ENCODE assay signal across 8 cellular contexts in the genomic region with DNA sequence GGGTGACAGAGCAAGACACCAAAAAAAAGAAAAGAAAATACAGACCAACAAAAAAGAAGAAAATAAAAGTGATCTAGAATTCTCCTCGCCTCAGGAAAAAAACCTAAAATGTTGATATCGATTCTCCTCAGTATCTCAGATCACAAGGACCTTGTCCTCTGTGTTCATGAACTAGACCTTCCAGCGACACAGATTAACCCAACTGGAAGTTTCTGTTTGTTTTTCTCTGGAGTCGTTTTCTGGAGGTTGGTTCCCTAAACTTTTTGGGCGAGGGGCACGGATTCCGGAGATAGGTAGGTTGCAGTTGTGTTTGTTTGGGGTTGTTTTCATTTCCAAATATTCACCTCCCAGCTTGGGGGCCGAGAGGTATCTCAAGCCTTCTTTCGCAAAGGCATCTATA. TPM values are rescaled to one million over a fixed set of nuclear protein-coding genes. Genes with fewer than 3 reads are reported as not detected.
DNase-seq lines count a peak whose midpoint lies in the region; ATAC-seq and TF ChIP-seq lines count a peak whose summit lies in the region.

No MANE protein-coding gene starts in this region.

- CTCF ChIA-PET in MCF 10A (lab: Yijun Ruan, JAX), result interaction anchor here (0.6 to 1.2 kb wide), 3 partner anchors 94 to 360 kb away, joined by 3 read pairs; partner anchors contain the start of gene SUDS3

- H3K27me3 ChIP-seq in muscle layer of duodenum (ENCODE audit: low read depth, low read length), result no peaks in the 10 kb centered on the region

- POLR2A ChIA-PET in MCF 10A (lab: Yijun Ruan, JAX), result interaction anchor here (0.8 to 1.7 kb wide), 4 partner anchors 11 to 86 kb away, joined by 3 to 8 read pairs (median 4); partner anchors contain the start of gene WSB2

- no peak for TF ChIP-seq POLR2A in erythroblast (IDR thresholded peaks at IDR 0.05; ENCODE audit: low read length)

- no peaks in the 10 kb centered on the region for H3K9me3 Mint-ChIP-seq in MCF 10A (ENCODE audit: unreplicated experiment)

- DNase-seq in left cardiac atrium (no peak), Right ventricle myocardium inferior (ENCODE audit: missing footprints) (no peak), MCF 10A (ENCODE audit: unreplicated experiment) (no peak), erythroblast (lab: John Stamatoyannopoulos, UW) (no peak), NCI-H1092 (lab: John Stamatoyannopoulos, UW) (no peak), NCI-H526 (lab: John Stamatoyannopoulos, UW) (no peak)

- BruUV-seq in MCF 10A (replicated peaks; lab: Mats Ljungman, UMichigan), result no TSS peak

- peaks cover 13% of the 10 kb centered on the region for H3K36me3 Mint-ChIP-seq in MCF 10A (ENCODE audit: insufficient read depth, unreplicated experiment)

- H3K27ac Mint-ChIP-seq in MCF 10A (ENCODE audit: low read depth, unreplicated experiment), result no peak overlapping the region

- H3K27me3 Mint-ChIP-seq in MCF 10A (ENCODE audit: insufficient read depth, unreplicated experiment), result no peaks in the 10 kb centered on the region

- H3K4me1 ChIP-seq in muscle layer of duodenum (ENCODE audit: control insufficient read depth in 1 of 2, insufficient read depth in 2 of 2, low read length in 2 of 2), result peaks cover 0 to 16% of the 10 kb centered on the region in 2 donors

- peak overlapping the region; percentile 82 to 98 for H3K4me3 ChIP-seq in muscle layer of duodenum (ENCODE audit: low read depth in 1 of 2, low read length in 2 of 2)

- intact Hi-C loops in left cardiac atrium (cut with DNase I) (no loop called here), Right ventricle myocardium inferior (cut with DNase I) (loop anchor here (5.0 to 10.0 kb wide), 2 partner anchors 41 to 359 kb away; partner anchors contain the start of genes SUDS3 and TAOK3), MCF 10A (cut with micrococcal nuclease) (loop anchor here (1.0 to 2.0 kb wide), 2 partner anchors 45 to 141 kb away; partner anchors contain the start of gene WSB2)

- H3K4me3 Mint-ChIP-seq in MCF 10A (ENCODE audit: unreplicated experiment), result peak overlapping the region; percentile 87

- peak; percentile 2 to 3 for ATAC-seq in left cardiac atrium
- ATAC-seq in Right ventricle myocardium inferior, result no peak
- no peak for ATAC-seq in HG03378 (IDR thresholded peaks at IDR 0.05; ENCODE audit: unreplicated experiment)

- TF ChIP-seq CTCF in MCF 10A (IDR thresholded peaks at IDR 0.05; ENCODE audit: unreplicated experiment), result no peak

- no peaks in the 10 kb centered on the region for H3K9me3 ChIP-seq in muscle layer of duodenum (ENCODE audit: control insufficient read depth in 1 of 2, low read length in 2 of 2)

- H3K27ac ChIP-seq in muscle layer of duodenum (ENCODE audit: low read length), result no peak overlapping the region

- H3K36me3 ChIP-seq in muscle layer of duodenum (ENCODE audit: control insufficient read depth in 1 of 2, insufficient read depth in 2 of 2, low read length in 2 of 2), result peaks cover 16 to 19% of the 10 kb centered on the region in 2 donors

- peaks cover 6% of the 10 kb centered on the region for H3K4me1 Mint-ChIP-seq in MCF 10A (ENCODE audit: insufficient read depth, unreplicated experiment)

RNA-seq across cellular contexts. Expression of gene RFC5, which starts 0.6 kb away (rescaled TPM):
- total RNA-seq in left cardiac atrium (1 to 10 TPM; 4.9 to 7.7 TPM), Right ventricle myocardium inferior (4.4 TPM), MCF 10A (2022) (10.1 and 13.9 TPM in 2 replicates)

RNA-seq across cellular contexts. Expression of gene WSB2, which starts 45.0 kb away (rescaled TPM):
- total RNA-seq in left cardiac atrium (10 to 100 TPM; 77.6 to 83.4 TPM), Right ventricle myocardium inferior (97.3 TPM), MCF 10A (2022) (55.9 and 99.8 TPM in 2 replicates)

RNA-seq across cellular contexts. Expression of gene KSR2, which starts 47.2 kb away (rescaled TPM):
- total RNA-seq in left cardiac atrium (under 1 TPM; under 0.01 to 0.05 TPM), Right ventricle myocardium inferior (not detected), MCF 10A (2022) (0.02 TPM in 1 of 2 replicates, not detected in the other)

Comparison
In these comparisons a context has a peak if more than half of its experiments do, and no peak if none do; other contexts are left out.
1. ATAC-seq: peak in left cardiac atrium (2 of 2); none in Right ventricle myocardium inferior (single experiment) and HG03378 (single experiment).
2. intact Hi-C loops: an anchor here in Right ventricle myocardium inferior (5.0 to 10.0 kb wide) and MCF 10A (1.0 to 2.0 kb wide); none called in left cardiac atrium.